9 cellular contexts compared by ENCODE assay signal in the genomic region with DNA sequence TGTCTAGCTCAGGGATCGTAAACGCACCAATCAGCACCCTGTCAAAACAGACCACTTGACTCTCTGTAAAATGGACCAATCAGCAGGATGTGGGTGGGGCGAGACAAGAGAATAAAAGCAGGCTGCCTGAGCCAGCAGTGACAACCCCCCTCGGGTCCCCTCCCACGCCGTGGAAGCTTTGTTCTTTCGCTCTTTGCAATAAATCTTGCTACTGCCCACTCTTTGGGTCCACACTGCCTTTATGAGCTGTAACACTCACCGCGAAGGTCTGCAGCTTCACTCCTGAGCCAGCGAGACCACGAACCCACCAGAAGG. TPM values are rescaled to one million over a fixed set of nuclear protein-coding genes. Genes with fewer than 3 reads are reported as not detected.
DNase-seq lines count a peak whose midpoint lies in the region; ATAC-seq lines count a peak whose summit lies in the region.
"Not testable (repeated sequence)": the region's sequence is repeated elsewhere in the genome, so short reads cannot be mapped to it uniquely, and the experiment has no call there.
"Had no signal": no experiment of that assay in that cellular context is flagged by ENCODE, and none has a peak within 500 bp of the region (broad histone marks: within the 10 kb centered on the region; RNA-seq: fewer than 3 reads in every experiment).

No MANE protein-coding gene starts in this region.

- CTCF ChIA-PET in CD4-positive, alpha-beta memory T cell (lab: Charles Lee; ENCODE audit: partially characterized antibody): interaction anchor here (0.6 to 5.9 kb wide), 7 partner anchors 9 to 316 kb away, joined by 3 to 50 read pairs (median 3); partner anchors contain the start of gene B3GNT9

- not testable (repeated sequence) for H3K36me3 ChIP-seq in CD4-positive, alpha-beta memory T cell (ENCODE audit: insufficient read depth, low read length)

- not testable (repeated sequence) for H3K9me3 ChIP-seq in CD4-positive, alpha-beta memory T cell (ENCODE audit: control insufficient read depth in 1 of 2, low read length in 2 of 2)

- peak overlapping the region; percentile 74 to 88 (median 83) for H3K4me3 Mint-ChIP-seq in CD4-positive, alpha-beta memory T cell
- H3K4me3 Mint-ChIP-seq in T-helper 1 cell treated with Interleukin-12 subunit alpha and Interleukin-12 subunit beta and Interleukin-4 antibody, amounts not matched to agents 30 μg/mL and 1 μg/mL, for 36 hours: peak overlapping the region; percentile 81
- H3K4me3 Mint-ChIP-seq in activated T-helper 17 cell treated with anti-CD3 and anti-CD28 coated beads, Interleukin-2, amount 50 U/mL, for 72 hours: peak overlapping the region; percentile 84

- POLR2A ChIA-PET in CD4-positive, alpha-beta memory T cell (lab: Charles Lee; ENCODE audit: partially characterized antibody): interaction anchor here (1.2 kb wide), 1 partner anchor 180 kb away, joined by 4 read pairs; no protein-coding TSS in a partner anchor

- not testable (repeated sequence) for H3K27me3 ChIP-seq in CD4-positive, alpha-beta memory T cell (ENCODE audit: insufficient read depth, low read length)

- intact Hi-C loops in CD4-positive, alpha-beta memory T cell (cut with micrococcal nuclease): loop anchor here (5.0 kb wide), 1 partner anchor 42 kb away; no protein-coding TSS in a partner anchor

- not testable (repeated sequence) for H3K9me3 Mint-ChIP-seq in CD4-positive, alpha-beta memory T cell; T-helper 1 cell treated with Interleukin-12 subunit alpha and Interleukin-12 subunit beta and Interleukin-4 antibody, amounts not matched to agents 30 μg/mL and 1 μg/mL, for 36 hours; activated T-helper 17 cell treated with anti-CD3 and anti-CD28 coated beads, Interleukin-2, amount 50 U/mL, for 72 hours

- H3K27me3 Mint-ChIP-seq in CD4-positive, alpha-beta memory T cell; T-helper 1 cell treated with Interleukin-12 subunit alpha and Interleukin-12 subunit beta and Interleukin-4 antibody, amounts not matched to agents 30 μg/mL and 1 μg/mL, for 36 hours (ENCODE audit: low read depth); activated T-helper 17 cell treated with anti-CD3 and anti-CD28 coated beads, Interleukin-2, amount 50 U/mL, for 72 hours: not testable (repeated sequence)

- not testable (repeated sequence) for H3K27ac ChIP-seq in CD4-positive, alpha-beta memory T cell (ENCODE audit: low read depth, low read length)

- ATAC-seq in activated T-helper 17 cell treated with anti-CD3 and anti-CD28 coated beads, Interleukin-2, amount 50 U/mL, for 72 hours (replicated peaks): not testable (repeated sequence)

- DNase-seq in CD4-positive, alpha-beta memory T cell: peak; percentile 28 to 60 (median 41)
- DNase-seq in NCI-H1092 treated with DMSO at 0.1 percent for 48 hours (lab: John Stamatoyannopoulos, UW): peak; percentile 4
- peak; percentile 67 to 74 for DNase-seq in activated CD4-positive, alpha-beta T cell treated with anti-CD3 and anti-CD28 coated beads, Interleukin-2, amount 50 U/mL, for 48 hours
- DNase-seq in central memory CD4-positive, alpha-beta T cell: peak; percentile 30
- peak; percentile 14 to 33 for DNase-seq in stimulated activated CD4-positive, alpha-beta T cell treated with anti-CD3 and anti-CD28 coated beads, Interleukin-12 subunit alpha, Interleukin-12 subunit beta, amount 100 ng/mL, for 24 hours (ENCODE audit: low read depth in 2 of 2)
- DNase-seq in stimulated activated CD8-positive, alpha-beta memory T cell treated with anti-CD3 and anti-CD28 coated beads, Interleukin-15, amount 100 ng/mL, for 4 hours (ENCODE audit: low read depth in 2 of 2): peak; percentile 18 to 36

- not testable (repeated sequence) for H3K4me1 ChIP-seq in CD4-positive, alpha-beta memory T cell (ENCODE audit: insufficient read depth, low read length)

- peak overlapping the region in 3 of 7 donors; percentile 47 to 84 (median 52) for H3K27ac Mint-ChIP-seq in CD4-positive, alpha-beta memory T cell
- peak overlapping the region; percentile 87 for H3K27ac Mint-ChIP-seq in T-helper 1 cell treated with Interleukin-12 subunit alpha and Interleukin-12 subunit beta and Interleukin-4 antibody, amounts not matched to agents 30 μg/mL and 1 μg/mL, for 36 hours
- H3K27ac Mint-ChIP-seq in activated T-helper 17 cell treated with anti-CD3 and anti-CD28 coated beads, Interleukin-2, amount 50 U/mL, for 72 hours: peak overlapping the region; percentile 91

- peaks cover 6 to 14% (median 11%) of the 10 kb centered on the region in 4 donors for H3K4me1 Mint-ChIP-seq in CD4-positive, alpha-beta memory T cell
- H3K4me1 Mint-ChIP-seq in T-helper 1 cell treated with Interleukin-12 subunit alpha and Interleukin-12 subunit beta and Interleukin-4 antibody, amounts not matched to agents 30 μg/mL and 1 μg/mL, for 36 hours (ENCODE audit: low read depth): peaks cover 34% of the 10 kb centered on the region
- H3K4me1 Mint-ChIP-seq in activated T-helper 17 cell treated with anti-CD3 and anti-CD28 coated beads, Interleukin-2, amount 50 U/mL, for 72 hours: peaks cover 20% of the 10 kb centered on the region

- not testable (repeated sequence) for H3K36me3 Mint-ChIP-seq in CD4-positive, alpha-beta memory T cell; T-helper 1 cell treated with Interleukin-12 subunit alpha and Interleukin-12 subunit beta and Interleukin-4 antibody, amounts not matched to agents 30 μg/mL and 1 μg/mL, for 36 hours (ENCODE audit: low read depth); activated T-helper 17 cell treated with anti-CD3 and anti-CD28 coated beads, Interleukin-2, amount 50 U/mL, for 72 hours (ENCODE audit: low read depth)

- H3K4me3 ChIP-seq in CD4-positive, alpha-beta memory T cell (ENCODE audit: low read length in 2 of 2): not testable (repeated sequence)

RNA-seq across cellular contexts. Expression of gene CES4A, which starts 13.5 kb away (rescaled TPM):
- 10 to 100 TPM; 19.8 to 21.9 TPM for total RNA-seq in CD4-positive, alpha-beta memory T cell
- 10 to 100 TPM in 1 of 2 donors, 1 to 10 TPM in 1; 4.1 to 12.2 TPM for polyA plus RNA-seq in CD4-positive, alpha-beta memory T cell
- 10 to 100 TPM; 18.3 to 43.5 TPM for total RNA-seq in activated T-helper 17 cell treated with anti-CD3 and anti-CD28 coated beads, Interleukin-2, amount 50 U/mL, for 72 hours

RNA-seq across cellular contexts. Expression of gene CES3, which starts 13.8 kb away (rescaled TPM):
- under 1 TPM; 0.32 to 0.61 TPM for total RNA-seq in CD4-positive, alpha-beta memory T cell
- not detected for polyA plus RNA-seq in CD4-positive, alpha-beta memory T cell
- 1 to 10 TPM; 2.6 to 4.2 TPM for total RNA-seq in activated T-helper 17 cell treated with anti-CD3 and anti-CD28 coated beads, Interleukin-2, amount 50 U/mL, for 72 hours
- total RNA-seq: dermis microvascular lymphatic vessel endothelial cell had no signal

RNA-seq across cellular contexts. Expression of gene CES2, which starts 39.6 kb away (rescaled TPM):
- total RNA-seq in CD4-positive, alpha-beta memory T cell: 10 to 100 TPM; 46.5 to 51.0 TPM
- 10 to 100 TPM; 25.4 to 30.4 TPM for polyA plus RNA-seq in CD4-positive, alpha-beta memory T cell
- total RNA-seq in activated T-helper 17 cell treated with anti-CD3 and anti-CD28 coated beads, Interleukin-2, amount 50 U/mL, for 72 hours: 10 to 100 TPM; 31.2 to 31.5 TPM

RNA-seq across cellular contexts. Expression of gene CIAO2B, which starts 40.7 kb away (rescaled TPM):
- total RNA-seq in CD4-positive, alpha-beta memory T cell: 10 to 100 TPM; 72.7 to 75.0 TPM
- 100 to 1,000 TPM; 128 to 150 TPM for polyA plus RNA-seq in CD4-positive, alpha-beta memory T cell
- 100 to 1,000 TPM; 153 to 167 TPM for total RNA-seq in activated T-helper 17 cell treated with anti-CD3 and anti-CD28 coated beads, Interleukin-2, amount 50 U/mL, for 72 hours

RNA-seq across cellular contexts. Expression of gene RRAD, which starts 49.6 kb away (rescaled TPM):
- total RNA-seq in CD4-positive, alpha-beta memory T cell: under 1 TPM; 0.29 to 0.58 TPM
- not detected for polyA plus RNA-seq in CD4-positive, alpha-beta memory T cell
- total RNA-seq in activated T-helper 17 cell treated with anti-CD3 and anti-CD28 coated beads, Interleukin-2, amount 50 U/mL, for 72 hours: 1 to 10 TPM; 2.1 to 6.5 TPM

Comparison
In these comparisons a context has a peak if more than half of its experiments do, and no peak if none do; other contexts are left out.
1. DNase-seq: peak in every context shown above with its lines; median percentile 70 in activated CD4-positive, alpha-beta T cell treated with anti-CD3 and anti-CD28 coated beads, Interleukin-2, amount 50 U/mL, for 48 hours; 41 in CD4-positive, alpha-beta memory T cell; 30 in central memory CD4-positive, alpha-beta T cell; 27 in stimulated activated CD8-positive, alpha-beta memory T cell treated with anti-CD3 and anti-CD28 coated beads, Interleukin-15, amount 100 ng/mL, for 4 hours; 24 in stimulated activated CD4-positive, alpha-beta T cell treated with anti-CD3 and anti-CD28 coated beads, Interleukin-12 subunit alpha, Interleukin-12 subunit beta, amount 100 ng/mL, for 24 hours; 4 in NCI-H1092 treated with DMSO at 0.1 percent for 48 hours.